7 cellular contexts compared by ENCODE assay signal in the genomic region with DNA sequence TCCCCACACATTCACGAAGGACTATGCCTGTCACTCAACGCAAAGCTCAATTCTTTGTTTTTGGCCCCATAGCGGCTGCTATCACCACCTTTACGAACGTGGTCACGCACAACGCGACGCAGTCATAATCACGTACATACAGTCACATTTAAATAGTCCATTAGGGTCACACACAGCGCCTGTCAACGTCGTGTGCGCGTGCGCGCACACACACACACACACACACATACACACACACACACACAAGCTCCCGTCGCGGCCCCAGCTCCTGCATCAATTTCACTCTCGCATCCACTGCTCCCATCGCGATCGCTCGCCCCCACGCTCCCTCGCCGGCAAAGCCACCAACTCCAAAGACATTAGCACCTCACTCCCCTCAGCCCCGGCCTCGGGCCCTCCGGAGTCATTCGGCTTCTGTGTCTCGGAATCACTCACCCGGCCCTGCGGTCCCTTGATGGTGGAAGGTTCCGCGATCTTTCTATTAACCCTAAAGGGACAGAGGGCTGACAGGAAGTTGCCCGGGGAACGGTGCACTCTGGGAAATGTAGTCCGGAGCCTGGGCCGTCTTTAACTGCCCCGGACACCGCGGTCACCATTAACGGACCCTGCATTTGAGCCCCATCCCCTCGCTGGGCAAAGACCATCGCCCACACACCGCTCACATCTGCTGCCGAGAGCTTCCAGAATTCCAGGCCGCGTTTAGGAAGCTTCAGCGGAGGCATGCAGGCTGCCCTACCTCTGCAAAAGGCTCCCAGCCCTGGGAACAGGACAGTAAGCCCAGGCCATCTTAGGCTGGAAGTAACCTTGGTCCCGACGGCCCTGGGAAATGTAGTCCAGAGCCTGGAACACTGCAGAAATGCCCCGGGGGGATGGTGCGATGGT. TPM values are rescaled to one million over a fixed set of nuclear protein-coding genes. Genes with fewer than 3 reads are reported as not detected.
DNase-seq lines count a peak whose midpoint lies in the region; ATAC-seq and TF ChIP-seq lines count a peak whose summit lies in the region.

Gene ZNF790, minus strand, starts transcription at position 486 of the 882 bp plus-strand sequence. CDS start 12,768 bp downstream, outside the sequence.

- DNase-seq in NCI-H2107 (lab: John Stamatoyannopoulos, UW) (peak; percentile 86), WTC11 (ENCODE audit: low spot score) (peak; percentile 90), caudate nucleus (lab: John Stamatoyannopoulos, UW) (peak; percentile 32 to 96 (median 86)), inferior parietal cortex (ENCODE audit: extremely low spot score) (peak; percentile 93), smooth muscle cell of the brain vasculature (ENCODE audit: low read depth, low spot score) (peak; percentile 66)

- ATAC-seq in GM18505 (IDR thresholded peaks at IDR 0.05; ENCODE audit: unreplicated experiment) (peak; percentile 88), HG02885 (IDR thresholded peaks at IDR 0.05; ENCODE audit: poor library complexity, unreplicated experiment) (peak; percentile 96), WTC11 (peak; percentile 95)

- peaks cover 17% of the 10 kb centered on the region for H3K36me3 Mint-ChIP-seq in WTC11

- no peak within 1 kb of the TSS for H3K4me3 Mint-ChIP-seq in WTC11

- 0 out of 2 replicates have a peak within 1 kb of the TSS, but pooled peaks have one; percentile 24 for H3K27ac Mint-ChIP-seq in WTC11

- TF ChIP-seq POLR2A in GM18505 (IDR thresholded peaks at IDR 0.05; ENCODE audit: borderline replicate concordance, extremely low read depth, insufficient read depth, insufficient read length) = peak; percentile 80

- peak within 1 kb of the TSS; percentile 96 for H3K27ac ChIP-seq in caudate nucleus (ENCODE audit: low read depth, low read length)

- no peaks in the 10 kb centered on the region for H3K27me3 Mint-ChIP-seq in WTC11 (ENCODE audit: low read depth)

- POLR2A ChIA-PET in WTC11 (lab: Charles Lee) = interaction anchor here (0.8 to 3.4 kb wide), 3 partner anchors 12 to 46 kb away, joined by 3 to 35 read pairs (median 3); partner anchors contain the start of gene ZNF345

- peaks cover 12% of the 10 kb centered on the region for H3K9me3 Mint-ChIP-seq in WTC11

- peaks cover 5% of the 10 kb centered on the region; the same call in 1 of the 2 replicates for H3K4me1 Mint-ChIP-seq in WTC11

- CTCF ChIA-PET in WTC11 (lab: Charles Lee) = interaction anchor here (3.2 kb wide), 1 partner anchor 13 kb away, joined by 16 read pairs; the partner anchor contains the start of gene ZNF345

- TF ChIP-seq CTCF in WTC11 (IDR thresholded peaks at IDR 0.05) = no peak

TF ChIP-seq in WTC11, 78 proteins besides CTCF, POLR2A, EP300 and RAD21 (continues in another document):
- TF ChIP-seq ZNF416 (CRISPR knock-in tag; IDR thresholded peaks at IDR 0.05) (no peak), CREB1 (CRISPR knock-in tag; IDR thresholded peaks at IDR 0.05) (no peak), TEAD4 (CRISPR knock-in tag; IDR thresholded peaks at IDR 0.05) (0 out of 2 replicates have a peak, but pooled peaks have one; percentile 25), NFE2L1 (CRISPR knock-in tag; IDR thresholded peaks at IDR 0.05) (no peak), ZNF671 (CRISPR knock-in tag; IDR thresholded peaks at IDR 0.05) (no peak), NR3C1 (CRISPR knock-in tag; conservative IDR thresholded peaks at IDR 0.05; ENCODE audit: low read depth) (no peak), ZNF512 (CRISPR knock-in tag; IDR thresholded peaks at IDR 0.05; ENCODE audit: borderline replicate concordance) (no peak), NFATC4 (CRISPR knock-in tag; IDR thresholded peaks at IDR 0.05) (0 out of 2 replicates have a peak, but pooled peaks have one; percentile 51), NR2C2 (CRISPR knock-in tag; IDR thresholded peaks at IDR 0.05) (no peak), ZNF232 (CRISPR knock-in tag; IDR thresholded peaks at IDR 0.05) (peak; percentile 9; the same call in 1 of the 2 replicates), ZNF423 (CRISPR knock-in tag; IDR thresholded peaks at IDR 0.05) (no peak), FOXK1 (CRISPR knock-in tag; IDR thresholded peaks at IDR 0.05) (0 out of 2 replicates have a peak, but pooled peaks have one; percentile 12), ATF6 (CRISPR knock-in tag; IDR thresholded peaks at IDR 0.05) (no peak), GRHL2 (CRISPR knock-in tag; IDR thresholded peaks at IDR 0.05; ENCODE audit: insufficient replicate concordance, severe bottlenecking) (no peak), ATF1 (CRISPR knock-in tag; IDR thresholded peaks at IDR 0.05) (no peak), ARID4B (CRISPR knock-in tag; IDR thresholded peaks at IDR 0.05; ENCODE audit: borderline replicate concordance) (peak; percentile 77; the same call in 1 of the 2 replicates), ZNF138 (CRISPR knock-in tag; conservative IDR thresholded peaks at IDR 0.05) (no peak), CREM (CRISPR knock-in tag; IDR thresholded peaks at IDR 0.05) (no peak), CBFB (CRISPR knock-in tag; IDR thresholded peaks at IDR 0.05; ENCODE audit: low read depth) (no peak)
- TF ChIP-seq, protein P1, sequence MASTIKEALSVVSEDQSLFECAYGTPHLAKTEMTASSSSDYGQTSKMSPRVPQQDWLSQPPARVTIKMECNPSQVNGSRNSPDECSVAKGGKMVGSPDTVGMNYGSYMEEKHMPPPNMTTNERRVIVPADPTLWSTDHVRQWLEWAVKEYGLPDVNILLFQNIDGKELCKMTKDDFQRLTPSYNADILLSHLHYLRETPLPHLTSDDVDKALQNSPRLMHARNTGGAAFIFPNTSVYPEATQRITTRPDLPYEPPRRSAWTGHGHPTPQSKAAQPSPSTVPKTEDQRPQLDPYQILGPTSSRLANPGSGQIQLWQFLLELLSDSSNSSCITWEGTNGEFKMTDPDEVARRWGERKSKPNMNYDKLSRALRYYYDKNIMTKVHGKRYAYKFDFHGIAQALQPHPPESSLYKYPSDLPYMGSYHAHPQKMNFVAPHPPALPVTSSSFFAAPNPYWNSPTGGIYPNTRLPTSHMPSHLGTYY (CRISPR knock-in tag; IDR thresholded peaks at IDR 0.05) = peak; percentile 30; the same call in 1 of the 2 replicates

RNA-seq across cellular contexts. Expression of gene ZNF790, which starts in this region (rescaled TPM):
- 5.9 to 8.6 TPM (median 6.8 TPM) in 3 replicates for total RNA-seq in WTC11 (2021)

Comparison
In these comparisons a context has a peak if more than half of its experiments do, and no peak if none do; other contexts are left out.
1. Peak in every context shown above with its lines: DNase-seq, ATAC-seq and H3K27ac ChIP-seq.